In genomic region chr18:79951545-79952456, GRCh38 we compare ENCODE assay signal across 8 cellular contexts. TPM values are rescaled to one million over a fixed set of nuclear protein-coding genes. Genes with fewer than 3 reads are reported as not detected.
DNase-seq lines count a peak whose midpoint lies in the region; ATAC-seq and TF ChIP-seq lines count a peak whose summit lies in the region.

TSS of gene SLC66A2 (minus strand) at chr18:79951653. CDS start at chr18:79950926, 727 bp downstream.

- TF ChIP-seq CTCF in Calu3 (IDR thresholded peaks at IDR 0.05; ENCODE audit: unreplicated experiment) (no peak), RWPE2 (IDR thresholded peaks at IDR 0.05; ENCODE audit: poor library complexity, severe bottlenecking) (no peak), neural cell (IDR thresholded peaks at IDR 0.05; ENCODE audit: poor library complexity, severe bottlenecking) (peak; percentile 57), stomach (IDR thresholded peaks at IDR 0.05) (no peak)

- no peaks in the 10 kb centered on the region for H3K9me3 Mint-ChIP-seq in Calu3 (ENCODE audit: low read depth, unreplicated experiment)

- peak within 1 kb of the TSS; percentile 83 for H3K4me3 ChIP-seq in RWPE2 (ENCODE audit: severe bottlenecking)
- H3K4me3 ChIP-seq in neural cell (ENCODE audit: low read length), result peak within 1 kb of the TSS; percentile 93
- H3K4me3 ChIP-seq in stomach, result peak within 1 kb of the TSS; percentile 82 to 99 (median 94)

- peak; percentile 92 for DNase-seq in Calu3
- DNase-seq in HuH-7 (ENCODE audit: low spot score), result peak; percentile 75
- no peak for DNase-seq in RWPE2 (ENCODE audit: low spot score)
- DNase-seq in activated T-helper 9 cell treated with anti-CD3 and anti-CD28 coated beads, Interleukin-2, amount 50 U/mL, for 16 hours (ENCODE audit: low read depth), result peak; percentile 91
- DNase-seq in fibroblast of the conjunctiva (ENCODE audit: low read depth), result peak; percentile 46
- peak; percentile 94 for DNase-seq in stomach

- H3K36me3 Mint-ChIP-seq in Calu3 (ENCODE audit: insufficient read depth, unreplicated experiment), result peaks cover 16% of the 10 kb centered on the region

- no TSS peak for BruUV-seq in Calu3 (replicated peaks; lab: Mats Ljungman, UMichigan)

- no peaks in the 10 kb centered on the region for H3K27me3 Mint-ChIP-seq in Calu3 (ENCODE audit: unreplicated experiment)

- H3K4me2 ChIP-seq in neural cell (ENCODE audit: low read length), result peak within 1 kb of the TSS; percentile 84

- H3K9ac ChIP-seq in neural cell (ENCODE audit: low read length), result peak within 1 kb of the TSS; percentile 85

- ATAC-seq in GM21381 (IDR thresholded peaks at IDR 0.05; ENCODE audit: unreplicated experiment), result peak; percentile 89
- ATAC-seq in RWPE2 (ENCODE audit: low read depth), result peak; percentile 86

- peak within 1 kb of the TSS; percentile 85 for H2AFZ ChIP-seq in neural cell (ENCODE audit: low read depth, low read length)

- H3K4me1 Mint-ChIP-seq in Calu3 (ENCODE audit: low read depth, unreplicated experiment), result no peaks in the 10 kb centered on the region

- 0 to 1% (median 0%) methylated on average over 33 to 127 of the region's 127 CpGs for WGBS in stomach, 5 donors

- H3K79me2 ChIP-seq in neural cell (replicated peaks; ENCODE audit: insufficient read depth, low read length), result peaks cover 28% of the 10 kb centered on the region

- intact Hi-C loops in Calu3 (cut with micrococcal nuclease; ENCODE audit: unreplicated experiment), result no loop called here
- intact Hi-C loops in stomach (cut with DNase I; ENCODE audit: low total_unique reads), result loop anchor here (10.0 kb wide), 1 partner anchor 267 kb away; no protein-coding TSS in a partner anchor

- H4K20me1 ChIP-seq in neural cell (ENCODE audit: insufficient read depth), result peaks cover 4% of the 10 kb centered on the region

- H3K36me3 ChIP-seq in RWPE2 (ENCODE audit: low read depth), result peaks cover 11% of the 10 kb centered on the region
- H3K36me3 ChIP-seq in neural cell (ENCODE audit: insufficient read depth, low read length), result no peaks in the 10 kb centered on the region
- peaks cover 0 to 13% (median 8%) of the 10 kb centered on the region in 4 donors for H3K36me3 ChIP-seq in stomach

- H3K27me3 ChIP-seq in RWPE2 (ENCODE audit: insufficient read depth, poor library complexity, severe bottlenecking) (no peaks in the 10 kb centered on the region), neural cell (ENCODE audit: insufficient read depth, low read depth, low read length) (no peaks in the 10 kb centered on the region), stomach (no peaks in the 10 kb centered on the region)

- H3K9me2 ChIP-seq in neural cell (ENCODE audit: insufficient read depth, low read length), result no peaks in the 10 kb centered on the region

- TF ChIP-seq EP300 in neural cell (conservative IDR thresholded peaks at IDR 0.05; ENCODE audit: poor library complexity, severe bottlenecking), result peak; percentile 12
- no peak for TF ChIP-seq EP300 in stomach (IDR thresholded peaks at IDR 0.05)

- peak within 1 kb of the TSS; percentile 71 for H3K4me3 Mint-ChIP-seq in Calu3 (ENCODE audit: low read depth, unreplicated experiment)

- CTCF ChIA-PET in Calu3 (lab: Charles Lee), result no interaction called here

- H3F3A ChIP-seq in neural cell (ENCODE audit: insufficient read depth, low read length, poor library complexity, severe bottlenecking), result no peaks in the 10 kb centered on the region

- H3K9me3 ChIP-seq in RWPE2 (ENCODE audit: severe bottlenecking) (no peaks in the 10 kb centered on the region), neural cell (ENCODE audit: low read length) (no peaks in the 10 kb centered on the region), stomach (no peaks in the 10 kb centered on the region)

- TF ChIP-seq POLR2A in stomach (IDR thresholded peaks at IDR 0.05), result no peak

- peak within 1 kb of the TSS; percentile 42 for H3K27ac Mint-ChIP-seq in Calu3 (ENCODE audit: unreplicated experiment)

- no peak for TF ChIP-seq RAD21 in neural cell (conservative IDR thresholded peaks at IDR 0.05)

- peaks cover 5% of the 10 kb centered on the region for H3K4me1 ChIP-seq in RWPE2 (ENCODE audit: insufficient read depth, poor library complexity, severe bottlenecking)
- H3K4me1 ChIP-seq in stomach, result peaks cover 26 to 53% (median 47%) of the 10 kb centered on the region in 4 donors

- H3K27ac ChIP-seq in RWPE2 (ENCODE audit: poor library complexity, severe bottlenecking) (peak within 1 kb of the TSS; percentile 45), neural cell (ENCODE audit: low read length) (peak within 1 kb of the TSS; percentile 53), stomach (peak within 1 kb of the TSS; percentile 74 to 93 (median 91))

TF ChIP-seq in neural cell, 6 proteins besides CTCF, POLR2A, EP300 and RAD21:
- TF ChIP-seq MXI1 (conservative IDR thresholded peaks at IDR 0.05; ENCODE audit: poor library complexity, severe bottlenecking), result peak; percentile 53
- TF ChIP-seq EZH2 (IDR thresholded peaks at IDR 0.05; ENCODE audit: borderline replicate concordance, insufficient read depth, low read length, poor library complexity, severe bottlenecking), result no peak
- TF ChIP-seq SMC3 (conservative IDR thresholded peaks at IDR 0.05; ENCODE audit: poor library complexity), result no peak
- TF ChIP-seq TAF1 (IDR thresholded peaks at IDR 0.05; ENCODE audit: low read depth), result no peak
- no peak for TF ChIP-seq REST (IDR thresholded peaks at IDR 0.05; ENCODE audit: borderline replicate concordance)
- peak; percentile 71 for TF ChIP-seq POLR2AphosphoS5 (IDR thresholded peaks at IDR 0.05)

RNA-seq across cellular contexts. Expression of gene SLC66A2, which starts in this region (rescaled TPM):
- 19.5 and 23.4 TPM in 2 replicates for total RNA-seq in Calu3 (2022)
- polyA plus RNA-seq in neural cell, result 66.7 and 68.2 TPM in 2 replicates
- 65.5 and 73.0 TPM in 2 replicates for polyA minus RNA-seq in neural cell
- total RNA-seq in stomach, result 100 to 1,000 TPM in 1 of 5 donors, 10 to 100 TPM in 4; 18.1 to 148 (median 25.5) TPM
- 10 to 100 TPM; 19.1 to 31.1 (median 20.0) TPM for polyA plus RNA-seq in stomach
